24 cellular contexts compared by ENCODE assay signal in genomic region chr10:21015838-21016237, GRCh38.
DNase-seq lines count a peak whose midpoint lies in the region; ATAC-seq and TF ChIP-seq lines count a peak whose summit lies in the region.
"Had no signal": no experiment of that assay in that cellular context is flagged by ENCODE, and none has a peak within 500 bp of the region (broad histone marks: within the 10 kb centered on the region; RNA-seq: fewer than 3 reads in every experiment).

No MANE protein-coding gene starts in this region.

- no peak overlapping the region for H3K4me3 ChIP-seq in endodermal cell (ENCODE audit: low read length)
- no peak overlapping the region for H3K4me3 ChIP-seq in aorta (ENCODE audit: low read length in 2 of 2)
- no peak overlapping the region for H3K4me3 ChIP-seq in Caco-2 (ENCODE audit: low read depth, low read length)
- no peak overlapping the region for H3K4me3 ChIP-seq in heart right ventricle
- H3K4me3 ChIP-seq: A549, dorsolateral prefrontal cortex, left lung, skin epidermis had no signal

- peak; percentile 44 for ATAC-seq in GM18519 (IDR thresholded peaks at IDR 0.05; ENCODE audit: low FRiP score, unreplicated experiment)
- ATAC-seq in HG02885 (IDR thresholded peaks at IDR 0.05; ENCODE audit: poor library complexity, unreplicated experiment), result peak; percentile 30
- ATAC-seq in aorta (ENCODE audit: low FRiP score), result no peak
- no peak for ATAC-seq in heart right ventricle
- ATAC-seq: A549, left lung, Right ventricle myocardium inferior had no signal

- H3K4me1 Mint-ChIP-seq in endodermal cell (no peaks in the 10 kb centered on the region), Caco-2 (ENCODE audit: low read depth, unreplicated experiment) (no peaks in the 10 kb centered on the region)
- H3K4me1 Mint-ChIP-seq: activated naive CD8-positive, alpha-beta T cell treated with anti-CD3 and anti-CD28 coated beads, Interleukin-2, amount 10 ng/mL, durations not matched to agents 7 days and 5 days; central memory CD8-positive, alpha-beta T cell; naive B cell had no signal

- POLR2A ChIA-PET in Caco-2 (lab: Charles Lee), result no interaction called here

- H3K9me3 ChIP-seq in endodermal cell (ENCODE audit: control insufficient read depth, low read length), result no peaks in the 10 kb centered on the region
- H3K9me3 ChIP-seq in aorta (ENCODE audit: control insufficient read depth, low read length), result no peaks in the 10 kb centered on the region
- no peaks in the 10 kb centered on the region for H3K9me3 ChIP-seq in Caco-2
- H3K9me3 ChIP-seq in heart right ventricle, result no peaks in the 10 kb centered on the region
- H3K9me3 ChIP-seq: A549, BE2C, left lung had no signal

- DNase-seq in endodermal cell (peak; percentile 66), aorta (no peak), Caco-2 (no peak), heart right ventricle (no peak), NCI-H1694 treated with DMSO at 0.1 percent for 48 hours (lab: John Stamatoyannopoulos, UW) (no peak)
- DNase-seq: activated naive CD8-positive, alpha-beta T cell treated with anti-CD3 and anti-CD28 coated beads, Interleukin-2, amount 10 ng/mL, durations not matched to agents 7 days and 5 days; BE2C; COR-L47; DND-41; dorsolateral prefrontal cortex; left lung; naive B cell; NCI-H1105 treated with DMSO at 0.1 percent for 48 hours; NCI-H2081; NCI-H82; occipital lobe had no signal

- no TSS peak for BruUV-seq in Caco-2 (replicated peaks; lab: Mats Ljungman, UMichigan)

- CTCF ChIA-PET in Caco-2 (lab: Charles Lee), result no interaction called here

- no peak overlapping the region for H3K4me3 Mint-ChIP-seq in endodermal cell
- H3K4me3 Mint-ChIP-seq in Caco-2 (ENCODE audit: unreplicated experiment), result no peak overlapping the region
- H3K4me3 Mint-ChIP-seq: activated naive CD8-positive, alpha-beta T cell treated with anti-CD3 and anti-CD28 coated beads, Interleukin-2, amount 10 ng/mL, durations not matched to agents 7 days and 5 days; central memory CD8-positive, alpha-beta T cell; naive B cell had no signal

- H3K36me3 ChIP-seq in endodermal cell (ENCODE audit: control insufficient read depth, insufficient read depth, low read length) (peaks cover 15% of the 10 kb centered on the region), aorta (ENCODE audit: control insufficient read depth in 1 of 2, insufficient read depth in 2 of 2, low read length in 1 of 2) (no peaks in the 10 kb centered on the region), Caco-2 (ENCODE audit: control insufficient read depth, insufficient read depth, low read length) (peaks cover 1% of the 10 kb centered on the region; the same call in 1 of the 2 replicates), heart right ventricle (no peaks in the 10 kb centered on the region)
- H3K36me3 ChIP-seq: BE2C, left lung had no signal

- H3K9me3 Mint-ChIP-seq in endodermal cell (no peaks in the 10 kb centered on the region), Caco-2 (ENCODE audit: unreplicated experiment) (peaks cover 9% of the 10 kb centered on the region)
- H3K9me3 Mint-ChIP-seq: activated naive CD8-positive, alpha-beta T cell treated with anti-CD3 and anti-CD28 coated beads, Interleukin-2, amount 10 ng/mL, durations not matched to agents 7 days and 5 days had no signal

- 83 to 89% methylated on average over 5 of the region's 5 CpGs for WGBS in endodermal cell (ENCODE audit: insufficient coverage in 1 of 2, insufficient read length in 1 of 2), 2 experiments
- WGBS in aorta, 2 donors, result 66 to 71% methylated on average over 5 of the region's 5 CpGs
- WGBS in heart right ventricle, 2 donors, result 72 to 77% methylated on average over 5 of the region's 5 CpGs

- TF ChIP-seq CTCF in 22Rv1 (IDR thresholded peaks at IDR 0.05) (0 out of 2 replicates have a peak, but pooled peaks have one; percentile 14), endodermal cell (conservative IDR thresholded peaks at IDR 0.05) (peak; percentile 59), Caco-2 (IDR thresholded peaks at IDR 0.05; ENCODE audit: insufficient read depth in 1 of 2, low read depth in 1 of 2, low read length in 1 of 2, severe bottlenecking in 1 of 2, unreplicated experiment in 1 of 2) (no peak), heart right ventricle (IDR thresholded peaks at IDR 0.05) (no peak)

- H3K36me3 Mint-ChIP-seq in endodermal cell (ENCODE audit: low read depth) (peaks cover 32% of the 10 kb centered on the region), Caco-2 (ENCODE audit: insufficient read depth, unreplicated experiment) (no peaks in the 10 kb centered on the region)
- H3K36me3 Mint-ChIP-seq: activated naive CD8-positive, alpha-beta T cell treated with anti-CD3 and anti-CD28 coated beads, Interleukin-2, amount 10 ng/mL, durations not matched to agents 7 days and 5 days; naive B cell had no signal

- no peak overlapping the region for H3K9ac ChIP-seq in endodermal cell (ENCODE audit: extremely low read depth, low read length, poor library complexity, severe bottlenecking)

- intact Hi-C loops in aorta (cut with DNase I), result no loop called here
- intact Hi-C loops in Caco-2 (cut with micrococcal nuclease; ENCODE audit: unreplicated experiment), result no loop called here
- intact Hi-C loops in heart right ventricle (cut with DNase I), result loop anchor here in 1 of 10 donors (10.0 kb wide), 1 partner anchor 121 kb away; the partner anchor contains the start of gene NEBL

- H3K27ac Mint-ChIP-seq in endodermal cell (no peak overlapping the region), Caco-2 (ENCODE audit: unreplicated experiment) (no peak overlapping the region)
- H3K27ac Mint-ChIP-seq: activated naive CD8-positive, alpha-beta T cell treated with anti-CD3 and anti-CD28 coated beads, Interleukin-2, amount 10 ng/mL, durations not matched to agents 7 days and 5 days; naive B cell had no signal

- H3K4me1 ChIP-seq in endodermal cell (ENCODE audit: control insufficient read depth, insufficient read depth, low read length) (no peaks in the 10 kb centered on the region), aorta (ENCODE audit: control insufficient read depth in 1 of 2, insufficient read depth in 2 of 2, low read length in 2 of 2) (no peaks in the 10 kb centered on the region), Caco-2 (no peaks in the 10 kb centered on the region), heart right ventricle (peaks cover 0 to 6% (median 0%) of the 10 kb centered on the region in 9 donors)
- H3K4me1 ChIP-seq: A549, BE2C, left lung had no signal

- H3K27ac ChIP-seq in 22Rv1 (no peak overlapping the region), endodermal cell (ENCODE audit: low read depth, low read length) (no peak overlapping the region), aorta (ENCODE audit: low read depth in 1 of 2, low read length in 2 of 2) (no peak overlapping the region), heart right ventricle (no peak overlapping the region)
- H3K27ac ChIP-seq: A549, left lung, skin epidermis, VCaP had no signal

- H3K27me3 Mint-ChIP-seq in endodermal cell (ENCODE audit: insufficient read depth), result no peaks in the 10 kb centered on the region
- no peaks in the 10 kb centered on the region for H3K27me3 Mint-ChIP-seq in Caco-2 (ENCODE audit: insufficient read depth, unreplicated experiment)
- H3K27me3 Mint-ChIP-seq: activated naive CD8-positive, alpha-beta T cell treated with anti-CD3 and anti-CD28 coated beads, Interleukin-2, amount 10 ng/mL, durations not matched to agents 7 days and 5 days; central memory CD8-positive, alpha-beta T cell; naive B cell had no signal

- no peaks in the 10 kb centered on the region for H3K27me3 ChIP-seq in endodermal cell (ENCODE audit: control insufficient read depth, insufficient read depth, low read length, poor library complexity, severe bottlenecking)
- H3K27me3 ChIP-seq in aorta (ENCODE audit: control insufficient read depth in 1 of 2, insufficient read depth in 2 of 2, low read length in 1 of 2), result no peaks in the 10 kb centered on the region
- H3K27me3 ChIP-seq in Caco-2 (replicated peaks; ENCODE audit: control insufficient read depth, insufficient read depth, low read length), result no peaks in the 10 kb centered on the region
- no peaks in the 10 kb centered on the region for H3K27me3 ChIP-seq in heart right ventricle
- H3K27me3 ChIP-seq: BE2C, dorsolateral prefrontal cortex, left lung had no signal

Comparison
In these comparisons a context has a peak if more than half of its experiments do, and no peak if none do; other contexts are left out.
1. CTCF ChIP-seq: peak in 22Rv1 (single experiment) and endodermal cell (single experiment); none in Caco-2 (0 of 2) and heart right ventricle (0 of 9).
2. ATAC-seq: peak in GM18519 (single experiment) and HG02885 (single experiment); none in aorta (single experiment) and heart right ventricle (0 of 8).